ENCODE assay signal across 20 cellular contexts in genomic region chr1:104699433-104699832, GRCh38.
DNase-seq lines count a peak whose midpoint lies in the region; ATAC-seq, FAIRE-seq and TF ChIP-seq lines count a peak whose summit lies in the region.
"Had no signal": no experiment of that assay in that cellular context is flagged by ENCODE, and none has a peak within 500 bp of the region (broad histone marks: within the 10 kb centered on the region; RNA-seq: fewer than 3 reads in every experiment).

No MANE protein-coding gene starts in this region.

- no peak overlapping the region for H2AFZ ChIP-seq in GM12878 (ENCODE audit: control insufficient read depth, low read depth, low read length)

- BruUV-seq in GM12878 (replicated peaks; lab: Mats Ljungman, UMichigan), result no TSS peak

- DNase-seq in GM12878 (ENCODE audit: low read depth, low spot score) (no peak), left cardiac atrium (no peak), kidney tubule cell (ENCODE audit: low spot score) (no peak)
- DNase-seq: BE2C, GOT3, MG63, NCI-H1417, NCI-H1694 treated with DMSO at 0.1 percent for 48 hours, NCI-H2081 treated with DMSO at 0.1 percent for 48 hours, NCI-H2171 treated with DMSO at 0.1 percent for 48 hours, NCI-H524 treated with DMSO at 0.1 percent for 48 hours, NCI-H82, T-helper 1 cell had no signal

- peak; percentile 54 for ATAC-seq in GM18868 (IDR thresholded peaks at IDR 0.05; ENCODE audit: unreplicated experiment)
- ATAC-seq in HG02571 (IDR thresholded peaks at IDR 0.05; ENCODE audit: unreplicated experiment), result peak; percentile 53
- ATAC-seq in HG03432 (IDR thresholded peaks at IDR 0.05; ENCODE audit: unreplicated experiment), result peak; percentile 70
- peak; percentile 69 for ATAC-seq in GM12878
- no peak for ATAC-seq in left cardiac atrium
- no peak for ATAC-seq in GM21390 (IDR thresholded peaks at IDR 0.05; ENCODE audit: unreplicated experiment)
- ATAC-seq: HCT116 had no signal

- TF ChIP-seq EP300 in GM12878 (IDR thresholded peaks at IDR 0.05; ENCODE audit: borderline replicate concordance in 1 of 2, control insufficient read depth in 1 of 2, low read depth in 2 of 2, low read length in 2 of 2), result no peak

- FAIRE-seq in GM12878 (lab: Jason Lieb, UNC), result no peak
- FAIRE-seq: RCC 7860 had no signal

- no peak overlapping the region for H3K9ac ChIP-seq in GM12878 (ENCODE audit: control insufficient read depth, insufficient read depth, low read length)

- WGBS in GM12878 (ENCODE audit: insufficient coverage, insufficient replicate concordance, low lambda C conversion rate, missing lambda C conversion rate), result 8% methylated on average over 1 of the region's 1 CpG

- intact Hi-C loops in GM12878 (cut with micrococcal nuclease; ENCODE audit: unreplicated experiment), result no loop called here
- intact Hi-C loops in left cardiac atrium (cut with DNase I), result no loop called here

- no peaks in the 10 kb centered on the region for H3K9me3 ChIP-seq in GM12878 (replicated peaks; ENCODE audit: control insufficient read depth, insufficient read depth, low read length)
- H3K9me3 ChIP-seq: BE2C, MG63, SJSA1 had no signal

- no peaks in the 10 kb centered on the region for H3K36me3 ChIP-seq in GM12878 (ENCODE audit: control insufficient read depth in 2 of 2, insufficient read depth in 2 of 2, low read length in 1 of 2)
- H3K36me3 ChIP-seq: BE2C, MG63, SJSA1 had no signal

- TF ChIP-seq RAD21 in GM12878 (IDR thresholded peaks at IDR 0.05; ENCODE audit: insufficient read depth, low read depth, low read length), result no peak

- H3K27me3 ChIP-seq in GM12878 (replicated peaks in 1 of 2; ENCODE audit: control insufficient read depth in 2 of 2, insufficient read depth in 2 of 2, low read length in 1 of 2), result no peaks in the 10 kb centered on the region
- H3K27me3 ChIP-seq: BE2C, MG63, SJSA1 had no signal

- no peak for TF ChIP-seq CTCF in GM12878 (IDR thresholded peaks at IDR 0.05 in 2 of 3, conservative IDR thresholded peaks at IDR 0.05 in 1 of 3; ENCODE audit: control insufficient read depth in 2 of 3, extremely low read depth in 1 of 3, insufficient read depth in 1 of 3, low read depth in 3 of 3, low read length in 3 of 3)

- CTCF ChIA-PET in GM12878 (lab: Yijun Ruan, JAX), result interaction anchor here (2.2 kb wide), 1 partner anchor 26 kb away, joined by 4 read pairs; no protein-coding TSS in a partner anchor

- SMC1A ChIA-PET in GM12878 (lab: Charles Lee; ENCODE audit: uncharacterized antibody, unreplicated experiment), result interaction anchor here (0.9 to 1.2 kb wide), 2 partner anchors 80 to 399 kb away, joined by 3 read pairs; no protein-coding TSS in a partner anchor

- no peak overlapping the region for H3K4me3 ChIP-seq in GM12878
- H3K4me3 ChIP-seq: MG63, SJSA1 had no signal

- H3K27ac ChIP-seq in GM12878 (ENCODE audit: control insufficient read depth, insufficient read depth), result no peak overlapping the region
- H3K27ac ChIP-seq: SJSA1 had no signal

- H3K79me2 ChIP-seq in GM12878 (ENCODE audit: control insufficient read depth, insufficient read depth, low read length), result no peaks in the 10 kb centered on the region

- no peak overlapping the region for H3K4me2 ChIP-seq in GM12878 (ENCODE audit: control insufficient read depth, insufficient read depth)

- H3K4me1 ChIP-seq in GM12878 (ENCODE audit: control insufficient read depth, insufficient read depth, low read length), result no peaks in the 10 kb centered on the region
- H3K4me1 ChIP-seq: BE2C, SJSA1 had no signal

- in situ Hi-C loops in GM12878 (cut with MboI), result no loop called here

- no peak for TF ChIP-seq POLR2A in GM12878 (IDR thresholded peaks at IDR 0.05; ENCODE audit: low read depth, low read length)

- no peaks in the 10 kb centered on the region for H4K20me1 ChIP-seq in GM12878 (ENCODE audit: control insufficient read depth, insufficient read depth)

- POLR2A ChIA-PET in GM12878 (lab: Charles Lee), result no interaction called here

- RAD21 ChIA-PET in GM12878 (lab: Charles Lee; ENCODE audit: unreplicated experiment), result no interaction called here

TF ChIP-seq in GM12878, 131 proteins besides CTCF, POLR2A, EP300 and RAD21:
- TF ChIP-seq HDAC2 (IDR thresholded peaks at IDR 0.05), result no peak
- no peak for TF ChIP-seq IRF4 (IDR thresholded peaks at IDR 0.05; ENCODE audit: low read depth, low read length)
- no peak for TF ChIP-seq SMAD5 (IDR thresholded peaks at IDR 0.05; ENCODE audit: low read depth)
- TF ChIP-seq CBX5 (IDR thresholded peaks at IDR 0.05; ENCODE audit: low read depth), result no peak
- no peak for TF ChIP-seq SMARCA5 (IDR thresholded peaks at IDR 0.05)
- TF ChIP-seq BRCA1 (IDR thresholded peaks at IDR 0.05; ENCODE audit: low read depth, low read length), result no peak
- no peak for TF ChIP-seq ZNF384 (IDR thresholded peaks at IDR 0.05; ENCODE audit: borderline replicate concordance, low read depth, low read length)
- TF ChIP-seq, protein P1, sequence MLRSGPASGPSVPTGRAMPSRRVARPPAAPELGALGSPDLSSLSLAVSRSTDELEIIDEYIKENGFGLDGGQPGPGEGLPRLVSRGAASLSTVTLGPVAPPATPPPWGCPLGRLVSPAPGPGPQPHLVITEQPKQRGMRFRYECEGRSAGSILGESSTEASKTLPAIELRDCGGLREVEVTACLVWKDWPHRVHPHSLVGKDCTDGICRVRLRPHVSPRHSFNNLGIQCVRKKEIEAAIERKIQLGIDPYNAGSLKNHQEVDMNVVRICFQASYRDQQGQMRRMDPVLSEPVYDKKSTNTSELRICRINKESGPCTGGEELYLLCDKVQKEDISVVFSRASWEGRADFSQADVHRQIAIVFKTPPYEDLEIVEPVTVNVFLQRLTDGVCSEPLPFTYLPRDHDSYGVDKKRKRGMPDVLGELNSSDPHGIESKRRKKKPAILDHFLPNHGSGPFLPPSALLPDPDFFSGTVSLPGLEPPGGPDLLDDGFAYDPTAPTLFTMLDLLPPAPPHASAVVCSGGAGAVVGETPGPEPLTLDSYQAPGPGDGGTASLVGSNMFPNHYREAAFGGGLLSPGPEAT (IDR thresholded peaks at IDR 0.05; ENCODE audit: low read depth), result no peak
- TF ChIP-seq NRF1 (conservative IDR thresholded peaks at IDR 0.05; ENCODE audit: low read depth, low read length), result no peak
- no peak for TF ChIP-seq DPF2 (IDR thresholded peaks at IDR 0.05)
- no peak for TF ChIP-seq CBX3 (IDR thresholded peaks at IDR 0.05; ENCODE audit: borderline replicate concordance, low read depth)
- TF ChIP-seq ZNF207 (IDR thresholded peaks at IDR 0.05; ENCODE audit: borderline replicate concordance), result no peak
- TF ChIP-seq HDGF (IDR thresholded peaks at IDR 0.05), result no peak
- TF ChIP-seq PML (IDR thresholded peaks at IDR 0.05; ENCODE audit: low read length), result no peak
- TF ChIP-seq BMI1 (IDR thresholded peaks at IDR 0.05; ENCODE audit: borderline replicate concordance), result no peak
- TF ChIP-seq SREBF2 (IDR thresholded peaks at IDR 0.05; ENCODE audit: low read length), result no peak
- TF ChIP-seq ZSCAN29 (IDR thresholded peaks at IDR 0.05), result no peak

Comparison
In these comparisons a context has a peak if more than half of its experiments do, and no peak if none do; other contexts are left out.
1. ATAC-seq: peak in GM18868 (single experiment), HG02571 (single experiment), HG03432 (single experiment) and GM12878 (single experiment); none in left cardiac atrium (0 of 2) and GM21390 (single experiment).